In the genomic region with DNA sequence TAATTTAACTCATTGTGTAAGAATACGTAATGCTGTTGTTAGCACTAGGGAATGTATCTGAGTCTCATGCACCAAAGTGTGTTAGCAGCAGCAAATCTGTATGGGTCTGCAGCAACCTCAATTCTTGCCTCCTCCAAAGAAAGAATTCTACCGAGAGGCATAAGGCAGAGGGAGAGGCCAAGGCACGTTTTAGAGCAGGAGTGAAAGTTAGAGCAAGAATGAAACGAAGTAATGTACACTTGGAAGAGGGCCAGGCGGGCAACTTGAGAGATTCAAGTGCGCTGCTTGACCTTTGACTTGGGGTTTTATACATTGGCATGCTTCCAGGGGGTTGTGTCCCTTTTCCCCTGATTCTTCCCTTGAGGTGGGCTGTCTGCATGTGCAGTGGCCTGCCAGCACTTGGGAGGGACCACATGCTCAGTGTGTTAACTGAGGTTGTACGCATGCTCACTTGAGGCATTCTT, we compare ENCODE assay signal across 10 cellular contexts. TPM values are rescaled to one million over a fixed set of nuclear protein-coding genes. Genes with fewer than 3 reads are reported as not detected.
DNase-seq lines count a peak whose midpoint lies in the region; ATAC-seq and TF ChIP-seq lines count a peak whose summit lies in the region.
"Had no signal": no experiment of that assay in that cellular context is flagged by ENCODE, and none has a peak within 500 bp of the region (broad histone marks: within the 10 kb centered on the region; RNA-seq: fewer than 3 reads in every experiment).

No MANE protein-coding gene starts in this region.

- H3K36me3 ChIP-seq in GM23338 (ENCODE audit: insufficient read depth) (no peaks in the 10 kb centered on the region), liver (ENCODE audit: control insufficient read depth in 4 of 4, insufficient read depth in 3 of 4, low read depth in 1 of 4, low read length in 3 of 4) (peaks cover 0 to 7% (median 4%) of the 10 kb centered on the region in 4 donors), sigmoid colon (peaks cover 0 to 9% (median 0%) of the 10 kb centered on the region in 4 donors)

- peaks cover 46% of the 10 kb centered on the region for H3K79me2 ChIP-seq in GM23338 (replicated peaks; ENCODE audit: insufficient read depth)

- peaks cover 19% of the 10 kb centered on the region for H3K27me3 Mint-ChIP-seq in GM23338 (ENCODE audit: insufficient read depth, low read depth, poor library complexity)

- ATAC-seq in GM23338 (no peak), GM21381 (IDR thresholded peaks at IDR 0.05; ENCODE audit: unreplicated experiment) (no peak), HG03457 (IDR thresholded peaks at IDR 0.05; ENCODE audit: unreplicated experiment) (no peak)
- no peak for ATAC-seq in activated naive CD4-positive, alpha-beta T cell treated with anti-CD3 and anti-CD28 coated beads, Interleukin-2, amount 50 U/mL, for 72 hours
- ATAC-seq: T-helper 17 cell had no signal

- H3K4me3 ChIP-seq in GM23338 (peak overlapping the region; percentile 92; the same call in 1 of the 2 replicates), liver (ENCODE audit: low read depth in 1 of 3, low read length in 3 of 3) (peak overlapping the region; percentile 72 to 85 (median 79)), sigmoid colon (peak overlapping the region; percentile 10 to 92 (median 87))

- no peak overlapping the region for H3K27ac ChIP-seq in GM23338 (ENCODE audit: low read depth)
- H3K27ac ChIP-seq in liver (ENCODE audit: low read depth in 1 of 2, low read length in 2 of 2), result peak overlapping the region in 1 of 2 donors; percentile 99
- H3K27ac ChIP-seq in sigmoid colon, result peak overlapping the region; percentile 98 to 100 (median 98)

- no peak for TF ChIP-seq CTCF in GM23338 (conservative IDR thresholded peaks at IDR 0.05; ENCODE audit: low read depth in 2 of 2)
- no peak for TF ChIP-seq CTCF in liver (IDR thresholded peaks at IDR 0.05; ENCODE audit: low read depth, low read length, missing input control)
- no peak for TF ChIP-seq CTCF in sigmoid colon (IDR thresholded peaks at IDR 0.05)

- peaks cover 6% of the 10 kb centered on the region; the same call in 1 of the 2 replicates for H3K9me2 ChIP-seq in GM23338 (ENCODE audit: insufficient read depth)

- peaks cover 9% of the 10 kb centered on the region for H4K20me1 ChIP-seq in GM23338 (replicated peaks; ENCODE audit: insufficient read depth)

- WGBS in liver, result 38% methylated on average over 7 of the region's 7 CpGs
- WGBS in sigmoid colon, 2 donors, result 14 to 58% methylated on average over 7 of the region's 7 CpGs

- peaks cover 4% of the 10 kb centered on the region; the same call in 2 of the 3 replicates for H3K9me3 Mint-ChIP-seq in GM23338
- no peaks in the 10 kb centered on the region for H3K9me3 Mint-ChIP-seq in activated naive CD4-positive, alpha-beta T cell treated with anti-CD3 and anti-CD28 coated beads, Interleukin-2, amount 50 U/mL, for 72 hours

- TF ChIP-seq POLR2A in sigmoid colon (IDR thresholded peaks at IDR 0.05), result no peak

- H3K27me3 ChIP-seq in GM23338 (ENCODE audit: insufficient read depth), result no peaks in the 10 kb centered on the region
- no peaks in the 10 kb centered on the region for H3K27me3 ChIP-seq in liver (ENCODE audit: control insufficient read depth in 4 of 4, insufficient read depth in 4 of 4, low read length in 3 of 4)
- no peaks in the 10 kb centered on the region for H3K27me3 ChIP-seq in sigmoid colon

- H3K4me1 ChIP-seq in GM23338 (ENCODE audit: insufficient read depth) (peaks cover 31% of the 10 kb centered on the region), liver (ENCODE audit: control insufficient read depth in 4 of 4, insufficient read depth in 4 of 4, low read length in 3 of 4) (peaks cover 2 to 32% (median 12%) of the 10 kb centered on the region in 4 donors), sigmoid colon (peaks cover 0 to 39% (median 35%) of the 10 kb centered on the region in 4 donors)

- DNase-seq in GM23338 (ENCODE audit: low spot score), result no peak
- peak; percentile 20 for DNase-seq in astrocyte of the hippocampus (ENCODE audit: low read depth, low spot score)
- no peak for DNase-seq in sigmoid colon
- no peak for DNase-seq in activated naive CD4-positive, alpha-beta T cell treated with anti-CD3 and anti-CD28 coated beads, Interleukin-2, amount 50 U/mL, for 72 hours (ENCODE audit: low spot score in 2 of 2)
- no peak for DNase-seq in islet precursor cell
- DNase-seq: NCI-H526 treated with DMSO at 0.1 percent for 48 hours, T-helper 17 cell had no signal

- TF ChIP-seq EP300 in sigmoid colon (IDR thresholded peaks at IDR 0.05), result no peak

- H2AFZ ChIP-seq in GM23338, result no peak overlapping the region

- intact Hi-C loops in sigmoid colon (cut with DNase I), result loop anchor here (10.0 kb wide), 1 partner anchor 515 kb away; a partner anchor contains a TSS

- no peak overlapping the region for H3K27ac Mint-ChIP-seq in GM23338
- no peak overlapping the region for H3K27ac Mint-ChIP-seq in activated naive CD4-positive, alpha-beta T cell treated with anti-CD3 and anti-CD28 coated beads, Interleukin-2, amount 50 U/mL, for 72 hours
- H3K27ac Mint-ChIP-seq: T-helper 17 cell had no signal

- H3K4me1 Mint-ChIP-seq in GM23338, result peaks cover 41% of the 10 kb centered on the region

- peaks cover 12% of the 10 kb centered on the region for H3F3A ChIP-seq in GM23338 (replicated peaks; ENCODE audit: low read depth)

- peaks cover 17% of the 10 kb centered on the region for H3K36me3 Mint-ChIP-seq in GM23338 (ENCODE audit: low read depth)
- peaks cover 0 to 22% of the 10 kb centered on the region in 2 donors for H3K36me3 Mint-ChIP-seq in activated naive CD4-positive, alpha-beta T cell treated with anti-CD3 and anti-CD28 coated beads, Interleukin-2, amount 50 U/mL, for 72 hours

- H3K9me3 ChIP-seq in liver (ENCODE audit: control insufficient read depth in 4 of 4, low read length in 3 of 4) (no peaks in the 10 kb centered on the region), sigmoid colon (no peaks in the 10 kb centered on the region)

- peak overlapping the region; percentile 89 for H3K4me3 Mint-ChIP-seq in GM23338
- H3K4me3 Mint-ChIP-seq: T-helper 17 cell had no signal

- no peak for TF ChIP-seq RAD21 in liver (IDR thresholded peaks at IDR 0.05)

- H3K4me2 ChIP-seq in GM23338, result peak overlapping the region; percentile 85

- peak overlapping the region in 1 of 2 donors; percentile 39 for H3K9ac ChIP-seq in liver (ENCODE audit: low read depth in 1 of 2, low read length in 2 of 2)

TF ChIP-seq in GM23338, 12 proteins besides CTCF, POLR2A, EP300 and RAD21 (continues in another document):
- TF ChIP-seq, protein P1, sequence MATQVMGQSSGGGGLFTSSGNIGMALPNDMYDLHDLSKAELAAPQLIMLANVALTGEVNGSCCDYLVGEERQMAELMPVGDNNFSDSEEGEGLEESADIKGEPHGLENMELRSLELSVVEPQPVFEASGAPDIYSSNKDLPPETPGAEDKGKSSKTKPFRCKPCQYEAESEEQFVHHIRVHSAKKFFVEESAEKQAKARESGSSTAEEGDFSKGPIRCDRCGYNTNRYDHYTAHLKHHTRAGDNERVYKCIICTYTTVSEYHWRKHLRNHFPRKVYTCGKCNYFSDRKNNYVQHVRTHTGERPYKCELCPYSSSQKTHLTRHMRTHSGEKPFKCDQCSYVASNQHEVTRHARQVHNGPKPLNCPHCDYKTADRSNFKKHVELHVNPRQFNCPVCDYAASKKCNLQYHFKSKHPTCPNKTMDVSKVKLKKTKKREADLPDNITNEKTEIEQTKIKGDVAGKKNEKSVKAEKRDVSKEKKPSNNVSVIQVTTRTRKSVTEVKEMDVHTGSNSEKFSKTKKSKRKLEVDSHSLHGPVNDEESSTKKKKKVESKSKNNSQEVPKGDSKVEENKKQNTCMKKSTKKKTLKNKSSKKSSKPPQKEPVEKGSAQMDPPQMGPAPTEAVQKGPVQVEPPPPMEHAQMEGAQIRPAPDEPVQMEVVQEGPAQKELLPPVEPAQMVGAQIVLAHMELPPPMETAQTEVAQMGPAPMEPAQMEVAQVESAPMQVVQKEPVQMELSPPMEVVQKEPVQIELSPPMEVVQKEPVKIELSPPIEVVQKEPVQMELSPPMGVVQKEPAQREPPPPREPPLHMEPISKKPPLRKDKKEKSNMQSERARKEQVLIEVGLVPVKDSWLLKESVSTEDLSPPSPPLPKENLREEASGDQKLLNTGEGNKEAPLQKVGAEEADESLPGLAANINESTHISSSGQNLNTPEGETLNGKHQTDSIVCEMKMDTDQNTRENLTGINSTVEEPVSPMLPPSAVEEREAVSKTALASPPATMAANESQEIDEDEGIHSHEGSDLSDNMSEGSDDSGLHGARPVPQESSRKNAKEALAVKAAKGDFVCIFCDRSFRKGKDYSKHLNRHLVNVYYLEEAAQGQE (IDR thresholded peaks at IDR 0.05; ENCODE audit: unreplicated experiment), result no peak

TF ChIP-seq in liver, 16 proteins besides CTCF, POLR2A, EP300 and RAD21:
- peak; percentile 30 for TF ChIP-seq NR2F2 (IDR thresholded peaks at IDR 0.05)
- TF ChIP-seq, protein P2, sequence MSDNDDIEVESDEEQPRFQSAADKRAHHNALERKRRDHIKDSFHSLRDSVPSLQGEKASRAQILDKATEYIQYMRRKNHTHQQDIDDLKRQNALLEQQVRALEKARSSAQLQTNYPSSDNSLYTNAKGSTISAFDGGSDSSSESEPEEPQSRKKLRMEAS (IDR thresholded peaks at IDR 0.05), result no peak

RNA-seq across cellular contexts. Expression of a gene that starts 2.5 kb away (rescaled TPM):
- total RNA-seq in GM23338 (2014; rRNA removed; shearing (Covaris generic)), result 220 and 247 TPM in 2 replicates
- polyA plus RNA-seq in GM23338 (2016; fragmentation: Nextera tagmentation; extraction: Ambion mirVana), result 270 and 312 TPM in 2 replicates
- 10 to 100 TPM; 43.9 to 87.4 TPM for total RNA-seq in liver
- 10 to 100 TPM; 66.8 to 72.3 TPM for polyA plus RNA-seq in liver
- 100 to 1,000 TPM; 157 to 247 (median 170) TPM for total RNA-seq in sigmoid colon
- 10 to 100 TPM; 58.3 to 96.4 (median 80.2) TPM for polyA plus RNA-seq in sigmoid colon
- 1 to 10 TPM; 4.4 to 5.9 TPM for total RNA-seq in activated naive CD4-positive, alpha-beta T cell treated with anti-CD3 and anti-CD28 coated beads, Interleukin-2, amount 50 U/mL, for 72 hours

Comparison
In these comparisons a context has a peak if more than half of its experiments do, and no peak if none do; other contexts are left out.
1. RNA of a gene that starts 2.5 kb away (total RNA-seq): 220 to 247 TPM in GM23338, 157 to 247 TPM in sigmoid colon and 43.9 to 87.4 TPM in liver; 4.4 to 5.9 TPM in activated naive CD4-positive, alpha-beta T cell treated with anti-CD3 and anti-CD28 coated beads, Interleukin-2, amount 50 U/mL, for 72 hours; every median in the first group is over 4 times any median in the second.
2. Peak in every context shown above with its lines, with median percentiles within 50 percentile points of each other: H3K4me3 ChIP-seq.